Comparison of ENCODE assay signal across 1 cellular context in the genomic region with DNA sequence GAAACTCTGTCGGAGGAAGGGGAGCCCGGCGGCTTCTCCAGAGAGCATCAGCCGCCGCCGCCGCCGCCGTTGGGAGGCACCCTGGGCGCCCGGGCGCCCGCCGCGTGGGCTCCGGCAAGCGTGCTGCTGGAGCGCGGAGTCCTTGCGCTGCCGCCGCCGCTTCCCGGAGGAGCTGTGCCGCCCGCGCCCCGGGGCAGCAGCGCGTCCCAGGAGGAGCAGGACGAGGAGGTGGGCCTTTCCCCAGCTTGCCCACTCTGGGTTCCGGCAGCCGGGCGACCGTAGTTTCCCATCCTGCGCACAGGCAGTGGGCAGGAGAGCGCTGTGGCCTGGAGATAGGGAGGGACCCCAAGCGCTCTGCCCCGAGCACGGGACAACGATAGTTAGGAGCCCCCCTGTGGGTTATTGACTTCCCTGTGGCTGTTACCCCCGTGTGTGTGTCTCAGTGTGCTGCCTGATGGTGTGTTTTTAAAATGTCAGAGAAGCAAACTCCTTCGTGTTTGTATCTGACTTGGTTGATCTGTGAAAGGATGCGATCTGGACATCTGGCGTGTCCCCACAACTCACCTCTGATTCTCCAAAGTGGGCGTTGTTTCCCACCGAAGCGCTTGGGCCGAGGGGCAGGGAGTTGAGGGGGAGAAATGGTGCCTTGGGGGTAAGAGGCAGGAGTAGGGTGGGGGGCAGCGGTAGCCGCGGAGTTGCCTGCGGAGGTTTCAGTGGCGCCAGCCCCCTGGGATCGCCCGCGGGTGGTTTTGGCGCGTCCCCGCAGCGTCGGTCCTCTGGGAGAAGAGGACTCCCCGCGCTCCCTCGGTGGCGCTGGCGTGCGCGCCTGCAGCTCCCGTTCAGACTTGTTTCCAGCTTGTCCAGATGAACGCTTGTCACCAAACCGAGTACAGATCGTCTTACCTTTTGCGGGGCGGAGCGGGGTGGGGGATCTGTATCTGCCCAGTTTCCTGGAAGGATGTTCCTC.
TF ChIP-seq lines count a peak whose summit lies in the region.

No MANE protein-coding gene starts in this region.

TF ChIP-seq in H1, 55 proteins besides CTCF, POLR2A, EP300 and RAD21 (continued from another document):
- TF ChIP-seq, protein P1, sequence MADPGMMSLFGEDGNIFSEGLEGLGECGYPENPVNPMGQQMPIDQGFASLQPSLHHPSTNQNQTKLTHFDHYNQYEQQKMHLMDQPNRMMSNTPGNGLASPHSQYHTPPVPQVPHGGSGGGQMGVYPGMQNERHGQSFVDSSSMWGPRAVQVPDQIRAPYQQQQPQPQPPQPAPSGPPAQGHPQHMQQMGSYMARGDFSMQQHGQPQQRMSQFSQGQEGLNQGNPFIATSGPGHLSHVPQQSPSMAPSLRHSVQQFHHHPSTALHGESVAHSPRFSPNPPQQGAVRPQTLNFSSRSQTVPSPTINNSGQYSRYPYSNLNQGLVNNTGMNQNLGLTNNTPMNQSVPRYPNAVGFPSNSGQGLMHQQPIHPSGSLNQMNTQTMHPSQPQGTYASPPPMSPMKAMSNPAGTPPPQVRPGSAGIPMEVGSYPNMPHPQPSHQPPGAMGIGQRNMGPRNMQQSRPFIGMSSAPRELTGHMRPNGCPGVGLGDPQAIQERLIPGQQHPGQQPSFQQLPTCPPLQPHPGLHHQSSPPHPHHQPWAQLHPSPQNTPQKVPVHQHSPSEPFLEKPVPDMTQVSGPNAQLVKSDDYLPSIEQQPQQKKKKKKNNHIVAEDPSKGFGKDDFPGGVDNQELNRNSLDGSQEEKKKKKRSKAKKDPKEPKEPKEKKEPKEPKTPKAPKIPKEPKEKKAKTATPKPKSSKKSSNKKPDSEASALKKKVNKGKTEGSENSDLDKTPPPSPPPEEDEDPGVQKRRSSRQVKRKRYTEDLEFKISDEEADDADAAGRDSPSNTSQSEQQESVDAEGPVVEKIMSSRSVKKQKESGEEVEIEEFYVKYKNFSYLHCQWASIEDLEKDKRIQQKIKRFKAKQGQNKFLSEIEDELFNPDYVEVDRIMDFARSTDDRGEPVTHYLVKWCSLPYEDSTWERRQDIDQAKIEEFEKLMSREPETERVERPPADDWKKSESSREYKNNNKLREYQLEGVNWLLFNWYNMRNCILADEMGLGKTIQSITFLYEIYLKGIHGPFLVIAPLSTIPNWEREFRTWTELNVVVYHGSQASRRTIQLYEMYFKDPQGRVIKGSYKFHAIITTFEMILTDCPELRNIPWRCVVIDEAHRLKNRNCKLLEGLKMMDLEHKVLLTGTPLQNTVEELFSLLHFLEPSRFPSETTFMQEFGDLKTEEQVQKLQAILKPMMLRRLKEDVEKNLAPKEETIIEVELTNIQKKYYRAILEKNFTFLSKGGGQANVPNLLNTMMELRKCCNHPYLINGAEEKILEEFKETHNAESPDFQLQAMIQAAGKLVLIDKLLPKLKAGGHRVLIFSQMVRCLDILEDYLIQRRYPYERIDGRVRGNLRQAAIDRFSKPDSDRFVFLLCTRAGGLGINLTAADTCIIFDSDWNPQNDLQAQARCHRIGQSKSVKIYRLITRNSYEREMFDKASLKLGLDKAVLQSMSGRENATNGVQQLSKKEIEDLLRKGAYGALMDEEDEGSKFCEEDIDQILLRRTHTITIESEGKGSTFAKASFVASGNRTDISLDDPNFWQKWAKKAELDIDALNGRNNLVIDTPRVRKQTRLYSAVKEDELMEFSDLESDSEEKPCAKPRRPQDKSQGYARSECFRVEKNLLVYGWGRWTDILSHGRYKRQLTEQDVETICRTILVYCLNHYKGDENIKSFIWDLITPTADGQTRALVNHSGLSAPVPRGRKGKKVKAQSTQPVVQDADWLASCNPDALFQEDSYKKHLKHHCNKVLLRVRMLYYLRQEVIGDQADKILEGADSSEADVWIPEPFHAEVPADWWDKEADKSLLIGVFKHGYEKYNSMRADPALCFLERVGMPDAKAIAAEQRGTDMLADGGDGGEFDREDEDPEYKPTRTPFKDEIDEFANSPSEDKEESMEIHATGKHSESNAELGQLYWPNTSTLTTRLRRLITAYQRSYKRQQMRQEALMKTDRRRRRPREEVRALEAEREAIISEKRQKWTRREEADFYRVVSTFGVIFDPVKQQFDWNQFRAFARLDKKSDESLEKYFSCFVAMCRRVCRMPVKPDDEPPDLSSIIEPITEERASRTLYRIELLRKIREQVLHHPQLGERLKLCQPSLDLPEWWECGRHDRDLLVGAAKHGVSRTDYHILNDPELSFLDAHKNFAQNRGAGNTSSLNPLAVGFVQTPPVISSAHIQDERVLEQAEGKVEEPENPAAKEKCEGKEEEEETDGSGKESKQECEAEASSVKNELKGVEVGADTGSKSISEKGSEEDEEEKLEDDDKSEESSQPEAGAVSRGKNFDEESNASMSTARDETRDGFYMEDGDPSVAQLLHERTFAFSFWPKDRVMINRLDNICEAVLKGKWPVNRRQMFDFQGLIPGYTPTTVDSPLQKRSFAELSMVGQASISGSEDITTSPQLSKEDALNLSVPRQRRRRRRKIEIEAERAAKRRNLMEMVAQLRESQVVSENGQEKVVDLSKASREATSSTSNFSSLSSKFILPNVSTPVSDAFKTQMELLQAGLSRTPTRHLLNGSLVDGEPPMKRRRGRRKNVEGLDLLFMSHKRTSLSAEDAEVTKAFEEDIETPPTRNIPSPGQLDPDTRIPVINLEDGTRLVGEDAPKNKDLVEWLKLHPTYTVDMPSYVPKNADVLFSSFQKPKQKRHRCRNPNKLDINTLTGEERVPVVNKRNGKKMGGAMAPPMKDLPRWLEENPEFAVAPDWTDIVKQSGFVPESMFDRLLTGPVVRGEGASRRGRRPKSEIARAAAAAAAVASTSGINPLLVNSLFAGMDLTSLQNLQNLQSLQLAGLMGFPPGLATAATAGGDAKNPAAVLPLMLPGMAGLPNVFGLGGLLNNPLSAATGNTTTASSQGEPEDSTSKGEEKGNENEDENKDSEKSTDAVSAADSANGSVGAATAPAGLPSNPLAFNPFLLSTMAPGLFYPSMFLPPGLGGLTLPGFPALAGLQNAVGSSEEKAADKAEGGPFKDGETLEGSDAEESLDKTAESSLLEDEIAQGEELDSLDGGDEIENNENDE (IDR thresholded peaks at IDR 0.05; ENCODE audit: insufficient replicate concordance, low read length): no peak
- TF ChIP-seq CEBPB (IDR thresholded peaks at IDR 0.05; ENCODE audit: low read depth, low read length): no peak
- peak; percentile 68; the same call in 1 of the 2 replicates for TF ChIP-seq SUZ12 (IDR thresholded peaks at IDR 0.05; ENCODE audit: low read length)
- TF ChIP-seq CBX8 (IDR thresholded peaks at IDR 0.05; ENCODE audit: borderline replicate concordance, low read depth, low read length): no peak
- no peak for TF ChIP-seq CHD1 (IDR thresholded peaks at IDR 0.05; ENCODE audit: low read depth, low read length)
- TF ChIP-seq, protein P2, sequence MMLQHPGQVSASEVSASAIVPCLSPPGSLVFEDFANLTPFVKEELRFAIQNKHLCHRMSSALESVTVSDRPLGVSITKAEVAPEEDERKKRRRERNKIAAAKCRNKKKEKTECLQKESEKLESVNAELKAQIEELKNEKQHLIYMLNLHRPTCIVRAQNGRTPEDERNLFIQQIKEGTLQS (IDR thresholded peaks at IDR 0.05; ENCODE audit: insufficient read depth, low read depth, low read length): no peak
- no peak for TF ChIP-seq RBBP5 (IDR thresholded peaks at IDR 0.05; ENCODE audit: borderline replicate concordance, low read depth, low read length)
- TF ChIP-seq NRF1 (IDR thresholded peaks at IDR 0.05; ENCODE audit: low read depth, low read length): no peak
- no peak for TF ChIP-seq POU5F1 (IDR thresholded peaks at IDR 0.05; ENCODE audit: low read depth, low read length)
- no peak for TF ChIP-seq SP1 (IDR thresholded peaks at IDR 0.05; ENCODE audit: low read depth, low read length)
- TF ChIP-seq JUND (IDR thresholded peaks at IDR 0.05; ENCODE audit: low read length): no peak
- TF ChIP-seq POLR2AphosphoS5 (IDR thresholded peaks at IDR 0.05; ENCODE audit: low read depth, low read length): no peak
- TF ChIP-seq TCF12 (IDR thresholded peaks at IDR 0.05; ENCODE audit: low read depth, low read length): no peak
- TF ChIP-seq HDAC6 (IDR thresholded peaks at IDR 0.05; ENCODE audit: low read depth, low read length): no peak
- TF ChIP-seq, protein P3, sequence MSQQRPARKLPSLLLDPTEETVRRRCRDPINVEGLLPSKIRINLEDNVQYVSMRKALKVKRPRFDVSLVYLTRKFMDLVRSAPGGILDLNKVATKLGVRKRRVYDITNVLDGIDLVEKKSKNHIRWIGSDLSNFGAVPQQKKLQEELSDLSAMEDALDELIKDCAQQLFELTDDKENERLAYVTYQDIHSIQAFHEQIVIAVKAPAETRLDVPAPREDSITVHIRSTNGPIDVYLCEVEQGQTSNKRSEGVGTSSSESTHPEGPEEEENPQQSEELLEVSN (IDR thresholded peaks at IDR 0.05): no peak
- TF ChIP-seq BCL11A (IDR thresholded peaks at IDR 0.05; ENCODE audit: low read depth in 2 of 2, low read length in 2 of 2): no peak
- TF ChIP-seq SAP30 (IDR thresholded peaks at IDR 0.05; ENCODE audit: insufficient read depth, insufficient replicate concordance, low read length): peak; percentile 49
- TF ChIP-seq ASH2L (IDR thresholded peaks at IDR 0.05; ENCODE audit: low read length): peak; percentile 4
- TF ChIP-seq SIN3A (conservative IDR thresholded peaks at IDR 0.05 in 1 of 2, IDR thresholded peaks at IDR 0.05 in 1 of 2; ENCODE audit: low read depth in 1 of 2, low read length in 2 of 2): no peak
- TF ChIP-seq KDM1A (IDR thresholded peaks at IDR 0.05; ENCODE audit: borderline replicate concordance, low read length): no peak
- TF ChIP-seq SIX5 (IDR thresholded peaks at IDR 0.05; ENCODE audit: low read depth, low read length): no peak
- no peak for TF ChIP-seq CREB1 (IDR thresholded peaks at IDR 0.05)
- TF ChIP-seq BACH1 (IDR thresholded peaks at IDR 0.05; ENCODE audit: low read length): no peak
- peak; percentile 68 for TF ChIP-seq EZH2 (IDR thresholded peaks at IDR 0.05; ENCODE audit: low read depth, low read length, severe bottlenecking)
- TF ChIP-seq HDAC2 (IDR thresholded peaks at IDR 0.05; ENCODE audit: borderline replicate concordance in 1 of 2, low read depth in 2 of 2, low read length in 2 of 2): no peak
